In genomic region chr9:84789463-84789830, GRCh38 we compare ENCODE assay signal across 16 cellular contexts.
"Had no signal": no experiment of that assay in that cellular context is flagged by ENCODE, and none has a peak within 500 bp of the region (broad histone marks: within the 10 kb centered on the region; RNA-seq: fewer than 3 reads in every experiment).

No MANE protein-coding gene starts in this region.

- H3K27me3 ChIP-seq: esophagus muscularis mucosa, gastrocnemius medialis, pancreas, suprapubic skin, tibial artery had no signal

- H3K36me3 ChIP-seq: esophagus muscularis mucosa, gastrocnemius medialis, pancreas, suprapubic skin, tibial artery had no signal

- H3K27ac ChIP-seq: coronary artery, esophagus muscularis mucosa, gastrocnemius medialis, pancreas, suprapubic skin, tibial artery had no signal

- H3K4me3 Mint-ChIP-seq: natural killer cell, neural crest cell had no signal

- H3K4me1 ChIP-seq: esophagus muscularis mucosa, gastrocnemius medialis, pancreas had no signal

- H3K4me3 ChIP-seq: coronary artery, esophagus muscularis mucosa, gastrocnemius medialis, pancreas, suprapubic skin, tibial artery had no signal

- H3K9me3 ChIP-seq: esophagus muscularis mucosa, gastrocnemius medialis, pancreas, suprapubic skin, tibial artery had no signal

- H3K27me3 Mint-ChIP-seq: progenitor cell of endocrine pancreas had no signal

- DNase-seq: effector CD8-positive, alpha-beta T cell; gastrocnemius medialis; left cardiac atrium; natural killer cell; nucleus accumbens; pancreas; right cardiac atrium; small intestine; stimulated activated CD4-positive, alpha-beta T cell treated with anti-CD3 and anti-CD28 coated beads, Interleukin-2, amount 100 ng/mL, for 48 hours; stimulated activated naive CD4-positive, alpha-beta T cell treated with Interleukin-2 at 50 U/mL for 16 hours; tibial artery had no signal

- H3K4me1 Mint-ChIP-seq: natural killer cell had no signal

- H3K36me3 Mint-ChIP-seq: natural killer cell had no signal

- ATAC-seq: gastrocnemius medialis, left cardiac atrium, natural killer cell, right cardiac atrium had no signal

- H3K9me3 Mint-ChIP-seq: natural killer cell had no signal

- H3K27ac Mint-ChIP-seq: natural killer cell had no signal
